Comparison of ENCODE assay signal across 22 cellular contexts in the genomic region with DNA sequence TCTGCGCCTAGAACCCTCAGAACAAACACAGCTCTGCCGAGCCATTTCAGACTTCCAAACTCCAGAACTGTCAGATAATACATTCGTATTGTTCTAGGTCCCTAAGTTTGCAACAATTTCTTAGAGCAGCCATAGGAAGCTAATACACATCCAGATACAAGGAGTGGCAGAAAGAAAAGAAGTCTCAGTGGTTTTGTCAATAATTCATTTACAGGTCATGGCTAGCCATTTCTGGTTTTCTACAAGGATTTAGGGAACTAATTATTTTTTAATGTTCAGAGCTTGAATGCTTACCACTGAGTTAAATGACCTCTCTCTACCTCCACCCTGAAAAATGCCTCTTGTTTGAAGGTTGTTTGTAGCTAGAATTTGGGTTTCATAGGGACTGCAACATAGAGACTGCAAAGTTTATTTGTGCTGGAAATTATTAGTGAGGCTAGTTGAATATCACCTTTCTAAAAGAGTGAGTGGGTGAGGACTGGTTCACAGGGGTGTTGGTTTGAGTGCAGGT. TPM values are rescaled to one million over a fixed set of nuclear protein-coding genes. Genes with fewer than 3 reads are reported as not detected.
"Had no signal": no experiment of that assay in that cellular context is flagged by ENCODE, and none has a peak within 500 bp of the region (broad histone marks: within the 10 kb centered on the region; RNA-seq: fewer than 3 reads in every experiment).

No MANE protein-coding gene starts in this region.

- DNase-seq: activated CD4-positive, alpha-beta T cell treated with anti-CD3 and anti-CD28 coated beads, Interleukin-2, amount 10 ng/mL, durations not matched to agents 7 days and 5 days; activated gamma-delta T cell treated with Interleukin-2 at 50 U/mL for 16 hours; adrenal gland; effector CD4-positive, alpha-beta T cell; gastrocnemius medialis; head of caudate nucleus; kidney glomerular epithelial cell; left ventricle myocardium inferior; pancreas; stimulated activated CD4-positive, alpha-beta T cell treated with anti-CD3 and anti-CD28 coated beads, Interleukin-4, amount 100 ng/mL, for 24 hours had no signal

- H3K4me3 Mint-ChIP-seq: activated CD4-positive, alpha-beta T cell treated with anti-CD3 and anti-CD28 coated beads, Interleukin-2, amount 10 ng/mL, durations not matched to agents 7 days and 5 days; stimulated activated effector memory CD8-positive, alpha-beta T cell treated with anti-CD3 and anti-CD28 coated beads, Interleukin-12 subunit alpha, Interleukin-12 subunit beta, amount 100 ng/mL, for 72 hours; T-helper 1 cell treated with Interleukin-12 subunit alpha and Interleukin-12 subunit beta and Interleukin-4 antibody, amounts not matched to agents 30 μg/mL and 1 μg/mL, for 36 hours had no signal

- H3K27ac Mint-ChIP-seq: activated CD4-positive, alpha-beta T cell treated with anti-CD3 and anti-CD28 coated beads, Interleukin-2, amount 10 ng/mL, durations not matched to agents 7 days and 5 days; activated naive CD4-positive, alpha-beta T cell treated with anti-CD3 and anti-CD28 coated beads, Interleukin-2, amount 50 U/mL, for 72 hours; stimulated activated effector memory CD8-positive, alpha-beta T cell treated with anti-CD3 and anti-CD28 coated beads, Interleukin-12 subunit alpha, Interleukin-12 subunit beta, amount 100 ng/mL, for 72 hours had no signal

- H3K9me3 Mint-ChIP-seq: activated naive CD4-positive, alpha-beta T cell treated with anti-CD3 and anti-CD28 coated beads, Interleukin-2, amount 50 U/mL, for 72 hours; stimulated activated effector memory CD8-positive, alpha-beta T cell treated with anti-CD3 and anti-CD28 coated beads, Interleukin-12 subunit alpha, Interleukin-12 subunit beta, amount 100 ng/mL, for 72 hours had no signal

- ATAC-seq: activated naive CD4-positive, alpha-beta T cell treated with anti-CD3 and anti-CD28 coated beads, Interleukin-2, amount 50 U/mL, for 72 hours; esophagus mucosa; gastrocnemius medialis; pancreas; sciatic nerve; stimulated activated effector memory CD8-positive, alpha-beta T cell treated with anti-CD3 and anti-CD28 coated beads, Interleukin-12 subunit alpha, Interleukin-12 subunit beta, amount 100 ng/mL, for 72 hours had no signal

- H3K4me3 ChIP-seq: adrenal gland, gastrocnemius medialis, left ventricle myocardium inferior, pancreas, smooth muscle cell, thoracic aorta had no signal

RNA-seq across cellular contexts. Expression of gene MLANA, which starts 42.3 kb away (rescaled TPM):
- total RNA-seq: activated CD4-positive, alpha-beta T cell treated with anti-CD3 and anti-CD28 coated beads, Interleukin-2, amount 10 ng/mL, durations not matched to agents 7 days and 5 days; activated CD8-positive, alpha-beta memory T cell treated with anti-CD3 and anti-CD28 coated beads for 36 hours; activated naive CD4-positive, alpha-beta T cell treated with anti-CD3 and anti-CD28 coated beads, Interleukin-2, amount 50 U/mL, for 72 hours; adrenal gland; astrocyte; bronchial epithelial cell; cerebellum; esophagus mucosa; gastrocnemius medialis; left ventricle myocardium inferior; pancreas; sciatic nerve; smooth muscle cell; thoracic aorta; ureter had no signal
- polyA plus RNA-seq: adrenal gland, pancreas, smooth muscle cell had no signal
